In the genomic region with DNA sequence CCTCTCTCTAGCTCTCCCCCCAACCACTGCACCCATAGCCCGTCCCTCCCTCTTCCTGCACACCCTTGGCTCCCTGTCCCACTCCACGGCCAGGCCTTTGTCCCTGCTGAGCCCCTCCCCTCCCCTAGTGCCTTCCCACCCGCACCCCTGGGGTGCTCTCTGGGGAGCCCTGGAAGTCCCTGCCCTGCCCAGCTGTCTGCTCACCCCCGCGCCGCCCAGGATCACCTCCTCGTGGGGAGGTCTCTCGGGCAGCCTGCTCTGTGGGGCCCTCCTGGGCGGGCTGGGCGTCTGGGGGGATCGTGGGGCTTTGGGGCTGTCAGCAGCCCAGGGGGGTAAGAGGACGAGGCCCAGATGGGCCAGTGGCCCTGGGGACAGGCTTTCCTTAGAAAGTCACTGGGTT, we compare ENCODE assay signal across 26 cellular contexts. TPM values are rescaled to one million over a fixed set of nuclear protein-coding genes. Genes with fewer than 3 reads are reported as not detected.
"Had no signal": no experiment of that assay in that cellular context is flagged by ENCODE, and none has a peak within 500 bp of the region (broad histone marks: within the 10 kb centered on the region; RNA-seq: fewer than 3 reads in every experiment).

No MANE protein-coding gene starts in this region.

- H3K27me3 ChIP-seq: hepatocyte, neural progenitor cell, upper lobe of left lung had no signal

- H3K9ac ChIP-seq: neural progenitor cell had no signal

- H2AFZ ChIP-seq: hepatocyte, neural progenitor cell had no signal

- H3K9me3 ChIP-seq: left lung, psoas muscle, upper lobe of left lung had no signal

- H3K4me2 ChIP-seq: hepatocyte, neural progenitor cell had no signal

- H3K27ac ChIP-seq: hepatocyte, left lung, neural progenitor cell, psoas muscle had no signal

- H3K79me2 ChIP-seq: hepatocyte had no signal

- H3K36me3 ChIP-seq: left lung, neural progenitor cell, upper lobe of left lung had no signal

- H3K4me3 ChIP-seq: hepatocyte, left lung, lung, neural progenitor cell, psoas muscle, upper lobe of left lung had no signal

- ATAC-seq: activated naive CD8-positive, alpha-beta T cell treated with anti-CD3 and anti-CD28 coated beads, Interleukin-2, amount 50 U/mL, for 24 hours; left lung; naive thymus-derived CD8-positive, alpha-beta T cell; psoas muscle; right cardiac atrium; WTC11 had no signal

- DNase-seq: activated CD4-positive, alpha-beta memory T cell treated with anti-CD3 and anti-CD28 coated beads for 36 hours; activated naive CD4-positive, alpha-beta T cell treated with anti-CD3 and anti-CD28 coated beads, Interleukin-2, amount 50 U/mL, for 16 hours; activated naive CD8-positive, alpha-beta T cell treated with anti-CD3 and anti-CD28 coated beads, Interleukin-2, amount 50 U/mL, for 24 hours; activated T-cell treated with anti-CD3 and anti-CD28 coated beads, Interleukin-2, amount 50 U/mL, for 48 hours; cerebellar nuclear complex; effector CD4-positive, alpha-beta T cell; foreskin melanocyte; glutamatergic neuron; immature natural killer cell; left lung; naive thymus-derived CD8-positive, alpha-beta T cell; psoas muscle; right cardiac atrium; stimulated activated CD4-positive, alpha-beta T cell treated with anti-CD3 and anti-CD28 coated beads, Interleukin-12 subunit alpha, Interleukin-12 subunit beta, amount 100 ng/mL, for 4 hours; stimulated activated CD4-positive, alpha-beta T cell treated with anti-CD3 and anti-CD28 coated beads, Interleukin-4, amount 100 ng/mL, for 4 hours; T-helper 1 cell; upper lobe of left lung had no signal

- H3K4me1 ChIP-seq: left lung, psoas muscle, upper lobe of left lung had no signal

RNA-seq across cellular contexts. Expression of a gene that starts 54.1 kb away (rescaled TPM):
- total RNA-seq: activated CD4-positive, alpha-beta memory T cell treated with anti-CD3 and anti-CD28 coated beads for 36 hours; epithelial cell of proximal tubule; kidney epithelial cell; naive thymus-derived CD8-positive, alpha-beta T cell; osteoblast; psoas muscle; skeletal muscle tissue; temporal lobe; WTC11 had no signal
- polyA plus RNA-seq: immature natural killer cell; naive thymus-derived CD8-positive, alpha-beta T cell; right cardiac atrium had no signal

RNA-seq across cellular contexts. Expression of a gene that starts 59.0 kb away (rescaled TPM):
- total RNA-seq: activated CD4-positive, alpha-beta memory T cell treated with anti-CD3 and anti-CD28 coated beads for 36 hours; epithelial cell of proximal tubule; hepatocyte; kidney epithelial cell; naive thymus-derived CD8-positive, alpha-beta T cell; osteoblast; skeletal muscle tissue; temporal lobe had no signal
- polyA plus RNA-seq: hepatocyte; immature natural killer cell; naive thymus-derived CD8-positive, alpha-beta T cell had no signal
